15 cellular contexts compared by ENCODE assay signal in the genomic region with DNA sequence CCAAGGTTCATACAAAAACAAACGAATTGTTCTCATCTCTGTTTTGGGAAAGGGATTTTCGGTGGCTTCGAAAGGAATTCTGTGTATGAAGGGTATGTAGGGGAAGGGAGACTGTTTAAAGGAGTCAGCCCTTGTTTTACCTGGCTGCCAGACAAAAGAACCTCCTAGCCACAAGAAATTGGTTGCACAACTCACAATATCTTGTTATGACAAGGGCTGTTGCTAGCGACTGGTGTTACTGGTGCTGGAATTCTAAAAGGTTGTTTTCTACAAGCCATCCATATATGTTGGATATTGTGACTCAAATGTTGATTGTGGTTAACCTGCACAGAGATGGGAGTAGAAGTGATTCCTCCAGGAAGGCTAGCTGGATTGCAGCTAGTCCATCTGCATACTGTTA. TPM values are rescaled to one million over a fixed set of nuclear protein-coding genes. Genes with fewer than 3 reads are reported as not detected.
A peak's percentile ranks its signal among the peaks of the same experiment; 100 is the strongest.
DNase-seq lines count a peak whose midpoint lies in the region; ATAC-seq and TF ChIP-seq lines count a peak whose summit lies in the region.
"Had no signal": no experiment of that assay in that cellular context is flagged by ENCODE, and none has a peak within 500 bp of the region (broad histone marks: within the 10 kb centered on the region; RNA-seq: fewer than 3 reads in every experiment).

No MANE protein-coding gene starts in this region.

- ATAC-seq in esophagus mucosa = no peak
- no peak for ATAC-seq in GM21825 (IDR thresholded peaks at IDR 0.05; ENCODE audit: unreplicated experiment)
- ATAC-seq in left lung = no peak
- ATAC-seq: naive thymus-derived CD4-positive, alpha-beta T cell; right lobe of liver had no signal

- DNase-seq in GM03348 (ENCODE audit: low spot score) (peak; percentile 54), astrocyte of the cerebellum (ENCODE audit: low read depth) (peak; percentile 93), hepatic stellate cell (ENCODE audit: low spot score) (peak; percentile 51), stromal cell of bone marrow (ENCODE audit: low read depth) (peak; percentile 49), left lung (no peak)
- DNase-seq in activated CD4-positive, alpha-beta T cell treated with anti-CD3 and anti-CD28 coated beads for 48 hours = no peak
- DNase-seq: activated CD4-positive, alpha-beta T cell treated with anti-CD3 and anti-CD28 coated beads for 4 hours; Kasumi-1; naive thymus-derived CD4-positive, alpha-beta T cell; NCI-H187 treated with DMSO at 0.1 percent for 48 hours; NCI-H774; right lobe of liver; stimulated activated naive CD4-positive, alpha-beta T cell treated with Interleukin-2 at 50 U/mL for 16 hours had no signal

- no peaks in the 10 kb centered on the region for H3K4me1 ChIP-seq in left lung
- H3K4me1 ChIP-seq: right lobe of liver had no signal

- H3K4me3 ChIP-seq in astrocyte of the cerebellum (ENCODE audit: low read depth, low read length) (no peak overlapping the region), left lung (no peak overlapping the region)
- H3K4me3 ChIP-seq: right lobe of liver had no signal

- H3K27ac ChIP-seq in left lung = no peak overlapping the region
- H3K27ac ChIP-seq: right lobe of liver had no signal

- H3K36me3 ChIP-seq in left lung = no peaks in the 10 kb centered on the region
- H3K36me3 ChIP-seq: right lobe of liver had no signal

- TF ChIP-seq CTCF in astrocyte of the cerebellum (IDR thresholded peaks at IDR 0.05; ENCODE audit: low read depth, low read length, missing control alignments) (no peak), left lung (IDR thresholded peaks at IDR 0.05) (no peak)

- intact Hi-C loops in left lung (cut with DNase I) = no loop called here

- no peaks in the 10 kb centered on the region for H3K9me3 ChIP-seq in left lung
- H3K9me3 ChIP-seq: right lobe of liver had no signal

- H3K27me3 ChIP-seq in left lung = no peaks in the 10 kb centered on the region
- H3K27me3 ChIP-seq: right lobe of liver had no signal

- in situ Hi-C loops in astrocyte of the cerebellum (cut with HindIII; ENCODE audit: low sequenced_read_pairs) = no loop called here

RNA-seq across cellular contexts. Expression of a gene that starts 34.6 kb away (rescaled TPM):
- total RNA-seq in esophagus mucosa (27.3 TPM), left lung (100 to 1,000 TPM; 142 to 321 TPM)

Comparison
In these comparisons a context has a peak if more than half of its experiments do, and no peak if none do; other contexts are left out.
1. DNase-seq: peak in GM03348 (single experiment), astrocyte of the cerebellum (single experiment), hepatic stellate cell (single experiment) and stromal cell of bone marrow (single experiment); none in left lung (0 of 2) and activated CD4-positive, alpha-beta T cell treated with anti-CD3 and anti-CD28 coated beads for 48 hours (single experiment).